In genomic region chr17:72123496-72123963, GRCh38 we compare ENCODE assay signal across 11 cellular contexts. TPM values are rescaled to one million over a fixed set of nuclear protein-coding genes. Genes with fewer than 3 reads are reported as not detected.
DNase-seq lines count a peak whose midpoint lies in the region; ATAC-seq and TF ChIP-seq lines count a peak whose summit lies in the region.
"Had no signal": no experiment of that assay in that cellular context is flagged by ENCODE, and none has a peak within 500 bp of the region (broad histone marks: within the 10 kb centered on the region; RNA-seq: fewer than 3 reads in every experiment).

No MANE protein-coding gene starts in this region.

- H3K27me3 ChIP-seq in AG04450 (ENCODE audit: control insufficient read depth, insufficient read depth, low read length) (no peaks in the 10 kb centered on the region), Peyer's patch (peaks cover 0 to 7% of the 10 kb centered on the region in 2 donors)

- POLR2A ChIA-PET in AG04450 (lab: Yijun Ruan, JAX): no interaction called here

- ATAC-seq in HG02970 (IDR thresholded peaks at IDR 0.05; ENCODE audit: low FRiP score, unreplicated experiment): no peak

- peaks cover 19% of the 10 kb centered on the region for H3K36me3 Mint-ChIP-seq in nephron progenitor cell (ENCODE audit: low read depth)

- peaks cover 35% of the 10 kb centered on the region for H3K27me3 Mint-ChIP-seq in nephron progenitor cell (ENCODE audit: low read depth, poor library complexity)

- no peak overlapping the region for H3K27ac Mint-ChIP-seq in nephron progenitor cell

- no peaks in the 10 kb centered on the region; the same call in 1 of the 2 replicates for H3K9me3 ChIP-seq in AG04450 (ENCODE audit: control insufficient read depth, insufficient read depth, low read length)
- no peaks in the 10 kb centered on the region for H3K9me3 ChIP-seq in Peyer's patch

- no peak overlapping the region for H3K27ac ChIP-seq in AG04450 (ENCODE audit: low read depth, low read length)
- peak overlapping the region in 1 of 4 donors; percentile 76 for H3K27ac ChIP-seq in Peyer's patch
- peak overlapping the region; percentile 79 for H3K27ac ChIP-seq in epithelial cell of prostate

- peak overlapping the region; percentile 96 for H3K4me3 Mint-ChIP-seq in nephron progenitor cell
- H3K4me3 Mint-ChIP-seq: activated T-helper 1 cell treated with anti-CD3 and anti-CD28 coated beads, Interleukin-12 subunit alpha, Interleukin-12 subunit beta, Interleukin-2, Interleukin-4 antibody, amounts not matched to agents 30 ng/mL and 10 ng/mL and 1 ng/mL, durations not matched to agents 14 hours and 24 hours and 36 hours had no signal

- H3K4me3 ChIP-seq in AG04450 (ENCODE audit: low read depth, low read length): peak overlapping the region; percentile 94
- H3K4me3 ChIP-seq in Peyer's patch: peak overlapping the region in 3 of 4 donors; percentile 40 to 79 (median 70)

- no peaks in the 10 kb centered on the region for H3K36me3 ChIP-seq in Peyer's patch

- CTCF ChIA-PET in AG04450 (lab: Charles Lee): interaction anchor here (0.6 to 1.7 kb wide), 3 partner anchors 292 to 1356 kb away, joined by 4 to 5 read pairs (median 4); no protein-coding TSS in a partner anchor

- peaks cover 65% of the 10 kb centered on the region for H3K4me1 Mint-ChIP-seq in nephron progenitor cell

- no peaks in the 10 kb centered on the region for H3K9me3 Mint-ChIP-seq in nephron progenitor cell
- H3K9me3 Mint-ChIP-seq: activated T-helper 1 cell treated with anti-CD3 and anti-CD28 coated beads, Interleukin-12 subunit alpha, Interleukin-12 subunit beta, Interleukin-2, Interleukin-4 antibody, amounts not matched to agents 30 ng/mL and 10 ng/mL and 1 ng/mL, durations not matched to agents 14 hours and 24 hours and 36 hours had no signal

- no peak for TF ChIP-seq CTCF in AG04450 (IDR thresholded peaks at IDR 0.05; ENCODE audit: low read depth, low read length)
- TF ChIP-seq CTCF in Peyer's patch (IDR thresholded peaks at IDR 0.05): no peak
- TF ChIP-seq CTCF in nephron progenitor cell (IDR thresholded peaks at IDR 0.05): no peak

- peaks cover 0 to 40% (median 0%) of the 10 kb centered on the region in 4 donors for H3K4me1 ChIP-seq in Peyer's patch

- no peak for DNase-seq in AG04450 (ENCODE audit: low read depth, low spot score)
- DNase-seq in Peyer's patch: no peak
- no peak for DNase-seq in epithelial cell of prostate (ENCODE audit: low read depth, low spot score)
- no peak for DNase-seq in nephron progenitor cell
- DNase-seq in cerebellum (ENCODE audit: low spot score): no peak
- DNase-seq in H4 (ENCODE audit: low spot score): no peak
- no peak for DNase-seq in stimulated activated CD4-positive, alpha-beta T cell treated with anti-CD3 and anti-CD28 coated beads, Interleukin-2, amount 100 ng/mL, for 48 hours

- no peak for TF ChIP-seq POLR2A in Peyer's patch (IDR thresholded peaks at IDR 0.05)

RNA-seq across cellular contexts. Expression of gene SOX9, which starts 2.7 kb away (rescaled TPM):
- 5.5 and 6.0 TPM in 2 replicates for polyA plus RNA-seq in AG04450 (2011; rRNA removed)
- polyA minus RNA-seq in AG04450 (2011; rRNA and poly(A)+ RNA removed): 5.0 and 6.3 TPM in 2 replicates
- total RNA-seq in Peyer's patch: 10 to 100 TPM; 16.1 to 40.0 (median 33.1) TPM
- total RNA-seq in cerebellum: 22.3 TPM
- total RNA-seq in H4 (2014; rRNA removed; shearing (Covaris generic)): 13.9 and 15.8 TPM in 2 replicates
- total RNA-seq: activated T-helper 1 cell treated with anti-CD3 and anti-CD28 coated beads, Interleukin-12 subunit alpha, Interleukin-12 subunit beta, Interleukin-2, Interleukin-4 antibody, amounts not matched to agents 30 ng/mL and 10 ng/mL and 1 ng/mL, durations not matched to agents 14 hours and 24 hours and 36 hours; dermis microvascular lymphatic vessel endothelial cell; pulmonary artery endothelial cell had no signal
